19 cellular contexts compared by ENCODE assay signal in the genomic region with DNA sequence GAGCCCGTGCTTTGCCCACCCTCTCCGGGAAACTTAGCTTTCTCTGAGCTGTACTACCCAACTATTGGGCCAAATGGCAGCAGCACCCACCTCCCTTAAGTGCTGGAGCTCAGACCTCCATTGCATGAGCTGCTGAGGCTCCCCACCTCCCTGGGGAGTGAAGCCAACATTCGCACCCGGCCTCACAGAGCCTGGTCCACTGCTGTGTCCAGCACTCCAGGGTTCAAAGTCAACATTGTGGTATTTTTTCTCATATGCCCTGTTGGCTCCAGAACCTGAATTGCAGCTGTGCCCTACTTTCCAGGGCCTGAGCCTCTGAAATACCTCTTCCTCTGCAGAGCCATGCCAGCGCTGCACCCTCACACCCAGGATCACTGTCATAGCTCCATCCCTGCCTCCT. TPM values are rescaled to one million over a fixed set of nuclear protein-coding genes. Genes with fewer than 3 reads are reported as not detected.
DNase-seq lines count a peak whose midpoint lies in the region; ATAC-seq, FAIRE-seq and TF ChIP-seq lines count a peak whose summit lies in the region.
"Had no signal": no experiment of that assay in that cellular context is flagged by ENCODE, and none has a peak within 500 bp of the region (broad histone marks: within the 10 kb centered on the region; RNA-seq: fewer than 3 reads in every experiment).

No MANE protein-coding gene starts in this region.

- H3K27me3 Mint-ChIP-seq in GM23338 (ENCODE audit: insufficient read depth, low read depth, poor library complexity): no peaks in the 10 kb centered on the region
- H3K27me3 Mint-ChIP-seq in stimulated activated memory B cell treated with anti-CD40 and anti-IgM and Interleukin-4, amounts not matched to agents 10 μg/mL and 1 μg/mL and 100 μg/mL, for 72 hours: peaks cover 10% of the 10 kb centered on the region

- DNase-seq in Ammon's horn (ENCODE audit: low spot score): peak; percentile 5
- no peak for DNase-seq in GM23338 (ENCODE audit: low spot score)
- peak; percentile 37 for DNase-seq in kidney
- DNase-seq: ACHN; Caco-2; CD4-positive, alpha-beta T cell; GOT3; H7 had no signal

- H3K9me3 ChIP-seq in kidney (ENCODE audit: control insufficient read depth in 1 of 2, low read length in 2 of 2): no peaks in the 10 kb centered on the region
- H3K9me3 ChIP-seq: Caco-2 had no signal

- H3K9me2 ChIP-seq in GM23338 (ENCODE audit: insufficient read depth): no peaks in the 10 kb centered on the region

- H2AFZ ChIP-seq in GM23338: 0 out of 2 replicates have a peak overlapping the region, but pooled peaks have one; percentile 57

- ATAC-seq in GM23338 (no peak), HG02678 (IDR thresholded peaks at IDR 0.05; ENCODE audit: unreplicated experiment) (no peak), SK-N-SH treated with all-trans-retinoic acid at 6 μM for 48 hours (no peak), GM21825 (IDR thresholded peaks at IDR 0.05; ENCODE audit: unreplicated experiment) (no peak)
- ATAC-seq in stimulated activated memory B cell treated with anti-CD40 and anti-IgM and Interleukin-4, amounts not matched to agents 10 μg/mL and 1 μg/mL and 100 μg/mL, for 72 hours: peak; percentile 31

- H3K27ac ChIP-seq in GM23338 (ENCODE audit: low read depth) (no peak overlapping the region), kidney (ENCODE audit: low read depth in 2 of 2, low read length in 2 of 2) (no peak overlapping the region)
- H3K27ac ChIP-seq: C4-2B had no signal

- FAIRE-seq in kidney (lab: Jason Lieb, UNC): no peak
- FAIRE-seq: A204.1, D721Med, G401.6, GM12891, GM19239 had no signal

- H3K36me3 Mint-ChIP-seq in GM23338 (ENCODE audit: low read depth): no peaks in the 10 kb centered on the region
- no peaks in the 10 kb centered on the region for H3K36me3 Mint-ChIP-seq in stimulated activated memory B cell treated with anti-CD40 and anti-IgM and Interleukin-4, amounts not matched to agents 10 μg/mL and 1 μg/mL and 100 μg/mL, for 72 hours

- H3K4me1 Mint-ChIP-seq in GM23338: no peaks in the 10 kb centered on the region
- H3K4me1 Mint-ChIP-seq in stimulated activated memory B cell treated with anti-CD40 and anti-IgM and Interleukin-4, amounts not matched to agents 10 μg/mL and 1 μg/mL and 100 μg/mL, for 72 hours: no peaks in the 10 kb centered on the region

- no peaks in the 10 kb centered on the region for H3K27me3 ChIP-seq in GM23338 (ENCODE audit: insufficient read depth)

- intact Hi-C loops in kidney (cut with DNase I): no loop called here

- H3K27ac Mint-ChIP-seq in GM23338: no peak overlapping the region
- no peak overlapping the region for H3K27ac Mint-ChIP-seq in stimulated activated memory B cell treated with anti-CD40 and anti-IgM and Interleukin-4, amounts not matched to agents 10 μg/mL and 1 μg/mL and 100 μg/mL, for 72 hours
- H3K27ac Mint-ChIP-seq: CD4-positive, alpha-beta T cell had no signal

- no peak overlapping the region for H3K4me3 ChIP-seq in GM23338
- no peak overlapping the region for H3K4me3 ChIP-seq in kidney (ENCODE audit: low read length in 2 of 2)

- H4K20me1 ChIP-seq in GM23338 (replicated peaks; ENCODE audit: insufficient read depth): no peaks in the 10 kb centered on the region

- H3K9ac ChIP-seq in kidney (ENCODE audit: low read length in 2 of 2): no peak overlapping the region

- H3K36me3 ChIP-seq in GM23338 (ENCODE audit: insufficient read depth) (no peaks in the 10 kb centered on the region), kidney (ENCODE audit: control insufficient read depth in 1 of 2, insufficient read depth in 2 of 2, low read length in 2 of 2) (no peaks in the 10 kb centered on the region)

- no peaks in the 10 kb centered on the region for H3K9me3 Mint-ChIP-seq in GM23338
- no peaks in the 10 kb centered on the region for H3K9me3 Mint-ChIP-seq in stimulated activated memory B cell treated with anti-CD40 and anti-IgM and Interleukin-4, amounts not matched to agents 10 μg/mL and 1 μg/mL and 100 μg/mL, for 72 hours
- H3K9me3 Mint-ChIP-seq: CD4-positive, alpha-beta T cell had no signal

- TF ChIP-seq CTCF in GM23338 (conservative IDR thresholded peaks at IDR 0.05; ENCODE audit: low read depth in 2 of 2) (no peak), kidney (IDR thresholded peaks at IDR 0.05; ENCODE audit: borderline replicate concordance, extremely low read depth, insufficient read depth) (no peak)

- H3K4me2 ChIP-seq in GM23338: no peak overlapping the region

- H3K4me1 ChIP-seq in GM23338 (ENCODE audit: insufficient read depth) (no peaks in the 10 kb centered on the region), kidney (ENCODE audit: control insufficient read depth in 1 of 2, insufficient read depth in 1 of 2, low read depth in 1 of 2, low read length in 2 of 2) (no peaks in the 10 kb centered on the region)
- H3K4me1 ChIP-seq: Caco-2 had no signal

- no peaks in the 10 kb centered on the region for H3K79me2 ChIP-seq in GM23338 (replicated peaks; ENCODE audit: insufficient read depth)

- no peak overlapping the region for H3K4me3 Mint-ChIP-seq in GM23338
- H3K4me3 Mint-ChIP-seq in stimulated activated memory B cell treated with anti-CD40 and anti-IgM and Interleukin-4, amounts not matched to agents 10 μg/mL and 1 μg/mL and 100 μg/mL, for 72 hours: no peak overlapping the region
- H3K4me3 Mint-ChIP-seq: CD4-positive, alpha-beta T cell had no signal

- no peaks in the 10 kb centered on the region for H3F3A ChIP-seq in GM23338 (replicated peaks; ENCODE audit: low read depth)

TF ChIP-seq in GM23338, 12 proteins besides CTCF, POLR2A, EP300 and RAD21 (continues in another document):
- TF ChIP-seq ZNF331 (CRISPR knock-in tag; IDR thresholded peaks at IDR 0.05; ENCODE audit: low read depth) (no peak), ZNF114 (CRISPR knock-in tag; IDR thresholded peaks at IDR 0.05) (no peak), NANOG (IDR thresholded peaks at IDR 0.05; ENCODE audit: borderline replicate concordance) (no peak), STAT1 (IDR thresholded peaks at IDR 0.05; ENCODE audit: unreplicated experiment) (no peak), JUNB (IDR thresholded peaks at IDR 0.05; ENCODE audit: unreplicated experiment) (no peak)
- TF ChIP-seq, protein P1, sequence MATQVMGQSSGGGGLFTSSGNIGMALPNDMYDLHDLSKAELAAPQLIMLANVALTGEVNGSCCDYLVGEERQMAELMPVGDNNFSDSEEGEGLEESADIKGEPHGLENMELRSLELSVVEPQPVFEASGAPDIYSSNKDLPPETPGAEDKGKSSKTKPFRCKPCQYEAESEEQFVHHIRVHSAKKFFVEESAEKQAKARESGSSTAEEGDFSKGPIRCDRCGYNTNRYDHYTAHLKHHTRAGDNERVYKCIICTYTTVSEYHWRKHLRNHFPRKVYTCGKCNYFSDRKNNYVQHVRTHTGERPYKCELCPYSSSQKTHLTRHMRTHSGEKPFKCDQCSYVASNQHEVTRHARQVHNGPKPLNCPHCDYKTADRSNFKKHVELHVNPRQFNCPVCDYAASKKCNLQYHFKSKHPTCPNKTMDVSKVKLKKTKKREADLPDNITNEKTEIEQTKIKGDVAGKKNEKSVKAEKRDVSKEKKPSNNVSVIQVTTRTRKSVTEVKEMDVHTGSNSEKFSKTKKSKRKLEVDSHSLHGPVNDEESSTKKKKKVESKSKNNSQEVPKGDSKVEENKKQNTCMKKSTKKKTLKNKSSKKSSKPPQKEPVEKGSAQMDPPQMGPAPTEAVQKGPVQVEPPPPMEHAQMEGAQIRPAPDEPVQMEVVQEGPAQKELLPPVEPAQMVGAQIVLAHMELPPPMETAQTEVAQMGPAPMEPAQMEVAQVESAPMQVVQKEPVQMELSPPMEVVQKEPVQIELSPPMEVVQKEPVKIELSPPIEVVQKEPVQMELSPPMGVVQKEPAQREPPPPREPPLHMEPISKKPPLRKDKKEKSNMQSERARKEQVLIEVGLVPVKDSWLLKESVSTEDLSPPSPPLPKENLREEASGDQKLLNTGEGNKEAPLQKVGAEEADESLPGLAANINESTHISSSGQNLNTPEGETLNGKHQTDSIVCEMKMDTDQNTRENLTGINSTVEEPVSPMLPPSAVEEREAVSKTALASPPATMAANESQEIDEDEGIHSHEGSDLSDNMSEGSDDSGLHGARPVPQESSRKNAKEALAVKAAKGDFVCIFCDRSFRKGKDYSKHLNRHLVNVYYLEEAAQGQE (IDR thresholded peaks at IDR 0.05; ENCODE audit: unreplicated experiment): no peak

TF ChIP-seq in SK-N-SH treated with all-trans-retinoic acid at 6 μM for 48 hours, 23 proteins besides CTCF, POLR2A, EP300 and RAD21:
- TF ChIP-seq ZNF565 (CRISPR knock-in tag; conservative IDR thresholded peaks at IDR 0.05; ENCODE audit: low read depth) (no peak), ESRRG (CRISPR knock-in tag; IDR thresholded peaks at IDR 0.05) (no peak), TOX (CRISPR knock-in tag; IDR thresholded peaks at IDR 0.05; ENCODE audit: borderline replicate concordance) (no peak), ISL1 (CRISPR knock-in tag; IDR thresholded peaks at IDR 0.05) (no peak)

RNA-seq across cellular contexts. Expression of a gene that starts 29.7 kb away (rescaled TPM):
- not detected in 2 replicates for total RNA-seq in GM23338 (2014; rRNA removed; shearing (Covaris generic))
- polyA plus RNA-seq in GM23338 (2016; fragmentation: Nextera tagmentation; extraction: Ambion mirVana) (not detected in 2 replicates), kidney (ENCODE audit: insufficient read depth, low read depth, low replicate concordance) (10.8 TPM)
- total RNA-seq in kidney: 22.1 TPM
- total RNA-seq: Caco-2; CD4-positive, alpha-beta T cell; HT-29 had no signal

Comparison
In these comparisons a context has a peak if more than half of its experiments do, and no peak if none do; other contexts are left out.
1. RNA of a gene that starts 29.7 kb away (total RNA-seq): 22.1 TPM in kidney (single experiment); not detected in GM23338; every median in the first group is over 10 times any median in the second.